In genomic region chr4:113635739-113636437, GRCh38 we compare ENCODE assay signal across 1 cellular context.
TF ChIP-seq lines count a peak whose summit lies in the region.

No MANE protein-coding gene starts in this region.

TF ChIP-seq in HCT116, 20 proteins besides CTCF, POLR2A, EP300 and RAD21 (continued from another document):
- TF ChIP-seq ZNF274 (IDR thresholded peaks at IDR 0.05; ENCODE audit: low read depth, low read length): no peak
- TF ChIP-seq ELF1 (IDR thresholded peaks at IDR 0.05; ENCODE audit: borderline replicate concordance, low read depth): no peak
- no peak for TF ChIP-seq FOSL1 (IDR thresholded peaks at IDR 0.05; ENCODE audit: low read depth)
- no peak for TF ChIP-seq EZH2 (IDR thresholded peaks at IDR 0.05)
- TF ChIP-seq ZBTB33 (IDR thresholded peaks at IDR 0.05; ENCODE audit: extremely low read depth, insufficient replicate concordance, low read length): no peak
- no peak for TF ChIP-seq ZFX (IDR thresholded peaks at IDR 0.05)
- TF ChIP-seq REST (IDR thresholded peaks at IDR 0.05; ENCODE audit: low read depth): no peak
- no peak for TF ChIP-seq SRF (IDR thresholded peaks at IDR 0.05; ENCODE audit: low read depth)
- TF ChIP-seq MAX (IDR thresholded peaks at IDR 0.05): no peak
- no peak for TF ChIP-seq SIN3A (IDR thresholded peaks at IDR 0.05; ENCODE audit: low read depth)
- no peak for TF ChIP-seq ATF3 (IDR thresholded peaks at IDR 0.05)
- no peak for TF ChIP-seq EZH2phosphoT487 (IDR thresholded peaks at IDR 0.05; ENCODE audit: borderline replicate concordance)
- no peak for TF ChIP-seq YY1 (IDR thresholded peaks at IDR 0.05; ENCODE audit: extremely low read depth, insufficient replicate concordance, low read depth, low read length)
- no peak for TF ChIP-seq JUND (IDR thresholded peaks at IDR 0.05)
